10 cellular contexts compared by ENCODE assay signal in the genomic region with DNA sequence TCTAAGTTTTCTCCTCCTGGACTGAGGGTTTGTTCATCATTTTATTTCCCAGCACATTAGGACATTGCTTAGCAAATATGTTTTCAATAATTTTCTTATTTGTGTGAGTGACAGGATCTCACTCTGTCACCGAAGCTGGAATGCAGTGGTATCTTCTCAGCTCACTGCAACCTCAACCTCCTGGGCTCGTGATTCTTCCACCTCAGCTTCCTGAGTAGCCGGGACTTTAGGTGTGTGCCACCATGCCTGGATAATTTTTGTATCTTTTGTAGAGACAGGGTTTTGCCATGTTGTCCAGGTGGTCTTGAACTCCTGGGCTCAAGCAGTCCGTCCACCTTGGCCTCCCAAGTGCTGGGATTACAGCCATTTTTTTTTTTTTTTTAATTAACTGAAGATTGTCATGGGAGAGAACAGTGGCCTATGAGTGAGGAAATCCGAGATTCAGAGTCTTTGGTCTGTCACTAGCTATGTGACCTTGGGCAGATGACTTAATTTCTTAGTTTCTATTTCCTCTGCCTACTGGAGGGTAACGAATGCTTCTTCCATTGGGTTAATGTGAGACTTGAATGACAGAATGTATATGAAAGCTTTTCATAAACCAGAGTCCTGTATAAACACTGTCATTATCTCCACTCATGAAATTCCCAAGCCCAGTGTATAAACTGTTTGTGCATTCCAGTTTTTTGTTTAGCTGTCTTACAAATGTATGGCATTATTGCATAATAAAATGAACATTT. TPM values are rescaled to one million over a fixed set of nuclear protein-coding genes. Genes with fewer than 3 reads are reported as not detected.
DNase-seq lines count a peak whose midpoint lies in the region; ATAC-seq and TF ChIP-seq lines count a peak whose summit lies in the region.
"Had no signal": no experiment of that assay in that cellular context is flagged by ENCODE, and none has a peak within 500 bp of the region (broad histone marks: within the 10 kb centered on the region; RNA-seq: fewer than 3 reads in every experiment).

No MANE protein-coding gene starts in this region.

- H3K36me3 ChIP-seq in prostate gland = no peaks in the 10 kb centered on the region
- H3K36me3 ChIP-seq: HAP-1 had no signal

- ATAC-seq in GM18868 (IDR thresholded peaks at IDR 0.05; ENCODE audit: unreplicated experiment) = peak; percentile 65
- peak; percentile 86 for ATAC-seq in GM21737 (IDR thresholded peaks at IDR 0.05; ENCODE audit: unreplicated experiment)
- ATAC-seq in HG03520 (IDR thresholded peaks at IDR 0.05; ENCODE audit: unreplicated experiment) = peak; percentile 72
- ATAC-seq in naive B cell (ENCODE audit: low read depth in 2 of 2) = peak; percentile 75 to 77
- ATAC-seq: sciatic nerve had no signal

- TF ChIP-seq CTCF in prostate gland (IDR thresholded peaks at IDR 0.05) = no peak

- no peak for TF ChIP-seq POLR2A in prostate gland (IDR thresholded peaks at IDR 0.05)

- DNase-seq in naive B cell (peak; percentile 25), NCI-H345 treated with DMSO at 0.1 percent for 48 hours (lab: John Stamatoyannopoulos, UW; ENCODE audit: unreplicated experiment) (no peak), AG08396 (ENCODE audit: low spot score) (no peak), prostate gland (ENCODE audit: low spot score) (no peak)
- DNase-seq: heart right ventricle had no signal

- H3K27ac Mint-ChIP-seq in naive B cell = peak overlapping the region; percentile 15 to 92 (median 62)

- H3K27me3 ChIP-seq in prostate gland (replicated peaks; ENCODE audit: insufficient read depth) = no peaks in the 10 kb centered on the region
- H3K27me3 ChIP-seq: heart right ventricle had no signal

- H3K4me1 Mint-ChIP-seq in naive B cell = peaks cover 31 to 48% (median 42%) of the 10 kb centered on the region in 3 donors

- H3K4me3 Mint-ChIP-seq in naive B cell = peak overlapping the region in 7 of 8 donors; percentile 31 to 82 (median 71)

- no peaks in the 10 kb centered on the region for H3K9me3 Mint-ChIP-seq in naive B cell

- H3K27ac ChIP-seq in prostate gland = no peak overlapping the region
- H3K27ac ChIP-seq: heart right ventricle had no signal

- no peaks in the 10 kb centered on the region for H3K27me3 Mint-ChIP-seq in naive B cell

- H3K36me3 Mint-ChIP-seq in naive B cell = no peaks in the 10 kb centered on the region

- no peak overlapping the region for H3K4me3 ChIP-seq in prostate gland
- H3K4me3 ChIP-seq: HAP-1, heart right ventricle had no signal

- 78% methylated on average over 6 of the region's 6 CpGs for WGBS in prostate gland

- H3K4me1 ChIP-seq in prostate gland (replicated peaks) = no peaks in the 10 kb centered on the region

- intact Hi-C loops in prostate gland (cut with DNase I) = no loop called here

- H3K9me3 ChIP-seq in prostate gland = no peaks in the 10 kb centered on the region
- H3K9me3 ChIP-seq: HAP-1, heart right ventricle had no signal

RNA-seq across cellular contexts. Expression of gene MOB1B, which starts 23.9 kb away (rescaled TPM):
- 1 to 10 TPM in 4 of 6 donors, under 1 TPM in 2; 0.91 to 2.1 (median 1.2) TPM for polyA plus RNA-seq in naive B cell (ENCODE audit: low read depth in 6 of 6)
- 10 to 100 TPM; 13.6 to 19.7 TPM for total RNA-seq in prostate gland
